In the genomic region with DNA sequence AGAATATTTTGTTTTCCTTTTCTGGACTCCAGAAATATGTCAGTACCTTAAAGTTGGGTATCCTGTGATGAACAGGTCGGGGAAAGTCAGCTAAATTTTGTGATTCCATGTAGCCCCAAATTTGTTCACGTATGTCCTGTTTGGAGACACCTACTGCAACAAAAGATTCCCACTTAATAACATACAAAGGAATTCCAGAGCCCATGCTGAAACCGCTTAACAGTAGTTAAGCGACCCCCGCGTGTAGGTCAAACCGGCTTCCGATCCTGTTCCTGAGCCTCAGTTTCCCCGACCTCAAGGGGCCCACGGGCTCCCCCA, we compare ENCODE assay signal across 8 cellular contexts. TPM values are rescaled to one million over a fixed set of nuclear protein-coding genes. Genes with fewer than 3 reads are reported as not detected.
DNase-seq lines count a peak whose midpoint lies in the region; ATAC-seq, FAIRE-seq and TF ChIP-seq lines count a peak whose summit lies in the region.

No MANE protein-coding gene starts in this region.

- no peak overlapping the region for H2BK15ac ChIP-seq in H1 (ENCODE audit: low read length)

- no peak overlapping the region for H3K18ac ChIP-seq in H1 (ENCODE audit: extremely low read depth, low read length)

- H3K4me3 ChIP-seq in MG63 = peak overlapping the region; percentile 88
- H3K4me3 ChIP-seq in H1 (ENCODE audit: extremely low read depth in 1 of 4, insufficient read depth in 2 of 4, low read depth in 3 of 4, low read length in 4 of 4) = peak overlapping the region; percentile 63 to 79 (median 74)

- H3K9ac ChIP-seq in H1 (replicated peaks in 1 of 4; ENCODE audit: extremely low read depth in 1 of 4, low read depth in 3 of 4, low read length in 3 of 4) = peak overlapping the region in 3 of 4 experiments; percentile 77 to 78 (median 78); a peak in 6 of 7 replicates

- FAIRE-seq in H1 (lab: Jason Lieb, UNC) = no peak

- H2BK5ac ChIP-seq in H1 (ENCODE audit: low read depth, low read length) = peak overlapping the region; percentile 61; the same call in 1 of the 2 replicates

- CTCF ChIA-PET in CD4-positive, alpha-beta T cell (lab: Charles Lee) = no interaction called here
- CTCF ChIA-PET in H1 (lab: Charles Lee; ENCODE audit: partially characterized antibody) = interaction anchor here (0.7 to 3.5 kb wide), 2 partner anchors 9 to 507 kb away, joined by 3 to 14 read pairs; no protein-coding TSS in a partner anchor

- peaks cover 29% of the 10 kb centered on the region for H3K36me3 Mint-ChIP-seq in CD4-positive, alpha-beta T cell (ENCODE audit: low read depth)
- H3K36me3 Mint-ChIP-seq in nephron progenitor cell (ENCODE audit: low read depth) = peaks cover 5% of the 10 kb centered on the region

- peak overlapping the region; percentile 99 for H3K27ac Mint-ChIP-seq in CD4-positive, alpha-beta T cell
- H3K27ac Mint-ChIP-seq in nephron progenitor cell = peak overlapping the region; percentile 59

- H3K23ac ChIP-seq in H1 (ENCODE audit: insufficient read length) = no peak overlapping the region

- H4K8ac ChIP-seq in H1 (ENCODE audit: extremely low read depth, insufficient read depth, low read length) = peak overlapping the region; percentile 96; the same call in 1 of the 2 replicates

- H3K27me3 Mint-ChIP-seq in CD4-positive, alpha-beta T cell = peaks cover 20% of the 10 kb centered on the region
- peaks cover 15% of the 10 kb centered on the region for H3K27me3 Mint-ChIP-seq in nephron progenitor cell (ENCODE audit: low read depth, poor library complexity)

- no peak for ATAC-seq in CD4-positive, alpha-beta T cell (ENCODE audit: poor library complexity)

- peaks cover 4% of the 10 kb centered on the region; the same call in 1 of the 2 replicates for H3K23me2 ChIP-seq in H1 (ENCODE audit: low read depth, low read length)

- no peaks in the 10 kb centered on the region; a peak in 1 of 4 replicates for H3K79me2 ChIP-seq in H1 (ENCODE audit: control insufficient read depth in 1 of 2, insufficient read depth in 2 of 2, low read length in 2 of 2)

- H4K91ac ChIP-seq in H1 (replicated peaks; ENCODE audit: insufficient read length, low read length) = no peak overlapping the region

- no peak for TF ChIP-seq EP300 in H1 (IDR thresholded peaks at IDR 0.05; ENCODE audit: borderline replicate concordance in 1 of 2, low read depth in 2 of 2, low read length in 2 of 2)

- H2BK20ac ChIP-seq in H1 (ENCODE audit: low read length) = no peak overlapping the region

- H3K14ac ChIP-seq in H1 (ENCODE audit: insufficient read length) = no peak overlapping the region

- POLR2A ChIA-PET in CD4-positive, alpha-beta T cell (lab: Charles Lee) = no interaction called here
- POLR2A ChIA-PET in H1 (lab: Charles Lee; ENCODE audit: partially characterized antibody) = interaction anchor here (0.6 to 1.5 kb wide), 2 partner anchors 15 to 254 kb away, joined by 3 read pairs; no protein-coding TSS in a partner anchor

- no peak overlapping the region for H4K5ac ChIP-seq in H1 (ENCODE audit: insufficient read length, low read depth, low read length)

- H2AK5ac ChIP-seq in H1 (ENCODE audit: low read depth, low read length) = no peak overlapping the region

- H3K79me1 ChIP-seq in H1 (ENCODE audit: low read depth, low read length) = no peaks in the 10 kb centered on the region; the same call in none of the 2 replicates

- H2BK120ac ChIP-seq in H1 (replicated peaks; ENCODE audit: low read depth, low read length) = no peak overlapping the region

- H3K36me3 ChIP-seq in MG63 = peaks cover 46% of the 10 kb centered on the region
- no peaks in the 10 kb centered on the region; a peak in 2 of 8 replicates for H3K36me3 ChIP-seq in H1 (ENCODE audit: control insufficient read depth in 2 of 4, insufficient read depth in 4 of 4, low read length in 3 of 4)

- no peak for TF ChIP-seq CTCF in CD4-positive, alpha-beta T cell (IDR thresholded peaks at IDR 0.05)
- TF ChIP-seq CTCF in H1 (IDR thresholded peaks at IDR 0.05; ENCODE audit: control extremely low read depth in 1 of 3, insufficient read depth in 1 of 3, low read depth in 1 of 3, low read length in 3 of 3) (no peak), nephron progenitor cell (IDR thresholded peaks at IDR 0.05) (no peak)

- no peak; a peak in 1 of 3 replicates for TF ChIP-seq POLR2A in H1 (IDR thresholded peaks at IDR 0.05; ENCODE audit: control extremely low read depth in 1 of 2, low read depth in 2 of 2, low read length in 2 of 2)

- peak overlapping the region; percentile 28; the same call in 1 of the 2 replicates for H2AFZ ChIP-seq in H1 (ENCODE audit: low read length)

- intact Hi-C loops in CD4-positive, alpha-beta T cell (cut with DNase I, micrococcal nuclease) = loop anchor here in 1 of 2 experiments (5.0 to 10.0 kb wide), 3 partner anchors 760 to 1400 kb away; a partner anchor contains a TSS

- peaks cover 29% of the 10 kb centered on the region for H3K4me1 Mint-ChIP-seq in CD4-positive, alpha-beta T cell (ENCODE audit: low read depth)
- peaks cover 56% of the 10 kb centered on the region for H3K4me1 Mint-ChIP-seq in nephron progenitor cell

- no peaks in the 10 kb centered on the region for H3K9me3 ChIP-seq in CD4-positive, alpha-beta T cell (ENCODE audit: control insufficient read depth, low read length)
- H3K9me3 ChIP-seq in MG63 (no peaks in the 10 kb centered on the region), H1 (ENCODE audit: insufficient read depth in 2 of 2, low read depth in 1 of 2, low read length in 1 of 2) (no peaks in the 10 kb centered on the region)

- peaks cover 0 to 1% of the 10 kb centered on the region in 2 experiments for H4K20me1 ChIP-seq in H1 (replicated peaks in 1 of 2; ENCODE audit: control insufficient read depth in 1 of 2, insufficient read depth in 2 of 2, low read length in 2 of 2)

- H2BK12ac ChIP-seq in H1 (ENCODE audit: low read depth, low read length) = no peak overlapping the region; the same call in 1 of the 2 replicates

- H3K4me2 ChIP-seq in H1 (ENCODE audit: insufficient read depth in 1 of 2, low read depth in 2 of 2, low read length in 2 of 2) = peak overlapping the region; percentile 72 to 81

- no peak overlapping the region for H3K4ac ChIP-seq in H1 (replicated peaks; ENCODE audit: insufficient read length, low read depth, low read length)

- peak overlapping the region; percentile 99 for H3K4me3 Mint-ChIP-seq in CD4-positive, alpha-beta T cell
- H3K4me3 Mint-ChIP-seq in nephron progenitor cell = peak overlapping the region; percentile 92

- no peak for TF ChIP-seq RAD21 in H1 (IDR thresholded peaks at IDR 0.05 in 1 of 2, conservative IDR thresholded peaks at IDR 0.05 in 1 of 2; ENCODE audit: low read depth in 2 of 2, low read length in 2 of 2)

- H3K4me1 ChIP-seq in H1 (replicated peaks in 1 of 4; ENCODE audit: control insufficient read depth in 3 of 4, insufficient read depth in 4 of 4, low read length in 3 of 4) = peaks cover 0 to 7% (median 3%) of the 10 kb centered on the region in 4 experiments; a peak in 4 of 7 replicates

- peak overlapping the region; percentile 77 for H3K27ac ChIP-seq in CD4-positive, alpha-beta T cell (ENCODE audit: low read depth, low read length)
- peak overlapping the region; percentile 72 for H3K27ac ChIP-seq in H1 (ENCODE audit: low read depth, low read length)

- peaks cover 10% of the 10 kb centered on the region for H3K27me3 ChIP-seq in CD4-positive, alpha-beta T cell (ENCODE audit: control insufficient read depth, insufficient read depth, low read length)
- no peaks in the 10 kb centered on the region for H3K27me3 ChIP-seq in MG63
- 0 out of 7 replicates have a peak, but pooled peaks cover 0 to 7% (median 0%) of the 10 kb centered on the region in 4 experiments for H3K27me3 ChIP-seq in H1 (replicated peaks in 1 of 4; ENCODE audit: control insufficient read depth in 3 of 4, extremely low read depth in 1 of 4, insufficient read depth in 3 of 4, low read length in 3 of 4)

- no peaks in the 10 kb centered on the region for H3K9me3 Mint-ChIP-seq in CD4-positive, alpha-beta T cell
- peaks cover 4% of the 10 kb centered on the region for H3K9me3 Mint-ChIP-seq in nephron progenitor cell

- H3K56ac ChIP-seq in H1 (replicated peaks; ENCODE audit: insufficient read length, low read depth, low read length) = peak overlapping the region; percentile 1

- WGBS in H1 (ENCODE audit: extremely low coverage in 1 of 2, insufficient coverage in 1 of 2, insufficient read length in 1 of 2, insufficient replicate concordance in 2 of 2, low coverage in 1 of 2, low lambda C conversion rate in 2 of 2, missing lambda C conversion rate in 1 of 2), 2 experiments = 17% methylated on average over 9 of the region's 10 CpGs; no CpG with 5 or more reads in 1 of the 2 experiments

- no peak for DNase-seq in CD4-positive, alpha-beta T cell
- DNase-seq in MG63 (no peak), H1 (ENCODE audit: low read depth in 1 of 2, low spot score in 2 of 2) (no peak), nephron progenitor cell (no peak), NCI-H1694 treated with DMSO at 0.1 percent for 48 hours (lab: John Stamatoyannopoulos, UW) (no peak), NCI-H1417 (lab: John Stamatoyannopoulos, UW) (no peak), midbrain (lab: John Stamatoyannopoulos, UW) (no peak)
- no peak for DNase-seq in activated CD4-positive, alpha-beta T cell treated with anti-CD3 and anti-CD28 coated beads for 48 hours

RNA-seq across cellular contexts. Expression of a gene that starts 0.5 kb away (rescaled TPM):
- total RNA-seq in CD4-positive, alpha-beta T cell = 1 to 10 TPM; 7.3 to 7.9 TPM
- total RNA-seq in MG63 (2014; rRNA removed; shearing (Covaris generic); ENCODE audit: low replicate concordance) = 40.8 and 43.8 TPM in 2 replicates
- 9.8 and 10.8 TPM in 2 replicates for total RNA-seq in H1 (2021; fragmentation: NEBNext Ultra II Directional; extraction: Animal tissue kit (Norgen Biotek cat#: 25700))
- polyA plus RNA-seq in H1 (2011; rRNA removed) = 7.1 and 11.0 TPM in 2 replicates
- polyA plus RNA-seq in H1 (2011; cell fraction: cytosol; rRNA removed) = 11.7 TPM
- 29.4 TPM for polyA plus RNA-seq in H1 (2011; cell fraction: nucleus; rRNA removed)
- 6.1 to 7.9 TPM (median 6.5 TPM) in 4 replicates for polyA plus RNA-seq in H1 (2012, experiment 1 of 2)
- polyA plus RNA-seq in H1 (2012, experiment 2 of 2) = 3.8 TPM
- polyA plus RNA-seq in H1 (2013, experiment 1 of 2) = 7.4 TPM
- polyA plus RNA-seq in H1 (2013, experiment 2 of 2) = 6.7 TPM
- polyA minus RNA-seq in H1 (2011; rRNA and poly(A)+ RNA removed) = 16.0 and 19.1 TPM in 2 replicates
- polyA minus RNA-seq in H1 (2011; cell fraction: cytosol; rRNA and poly(A)+ RNA removed) = 10.1 TPM
- 36.2 TPM for polyA minus RNA-seq in H1 (2011; cell fraction: nucleus; rRNA and poly(A)+ RNA removed)

RNA-seq across cellular contexts. Expression of a gene that starts 12.1 kb away (rescaled TPM):
- total RNA-seq in CD4-positive, alpha-beta T cell = under 1 TPM; 0.11 to 0.19 TPM
- 4.6 and 7.1 TPM in 2 replicates for total RNA-seq in MG63 (2014; rRNA removed; shearing (Covaris generic); ENCODE audit: low replicate concordance)
- 0.09 and 0.11 TPM in 2 replicates for total RNA-seq in H1 (2021; fragmentation: NEBNext Ultra II Directional; extraction: Animal tissue kit (Norgen Biotek cat#: 25700))
- not detected in 2 replicates for polyA plus RNA-seq in H1 (2011; rRNA removed)
- not detected for polyA plus RNA-seq in H1 (2011; cell fraction: cytosol; rRNA removed)
- polyA plus RNA-seq in H1 (2011; cell fraction: nucleus; rRNA removed) = not detected
- polyA plus RNA-seq in H1 (2012, experiment 1 of 2) = 0.08 TPM in 1 of 4 replicates, not detected in the others
- 0.12 TPM for polyA plus RNA-seq in H1 (2012, experiment 2 of 2)
- 0.34 TPM for polyA plus RNA-seq in H1 (2013, experiment 1 of 2)
- polyA plus RNA-seq in H1 (2013, experiment 2 of 2) = 0.22 TPM
- not detected in 2 replicates for polyA minus RNA-seq in H1 (2011; rRNA and poly(A)+ RNA removed)
- not detected for polyA minus RNA-seq in H1 (2011; cell fraction: cytosol; rRNA and poly(A)+ RNA removed)
- not detected for polyA minus RNA-seq in H1 (2011; cell fraction: nucleus; rRNA and poly(A)+ RNA removed)

RNA-seq across cellular contexts. Expression of a gene that starts 23.8 kb away (rescaled TPM):
- total RNA-seq in CD4-positive, alpha-beta T cell = not detected
- not detected in 2 replicates for total RNA-seq in MG63 (2014; rRNA removed; shearing (Covaris generic); ENCODE audit: low replicate concordance)
- total RNA-seq in H1 (2021; fragmentation: NEBNext Ultra II Directional; extraction: Animal tissue kit (Norgen Biotek cat#: 25700)) = 0.29 TPM in 1 of 2 replicates, not detected in the other
- 0.03 and 0.09 TPM in 2 replicates for polyA plus RNA-seq in H1 (2011; rRNA removed)
- 0.05 TPM for polyA plus RNA-seq in H1 (2011; cell fraction: cytosol; rRNA removed)
- 0.03 TPM for polyA plus RNA-seq in H1 (2011; cell fraction: nucleus; rRNA removed)
- 0.12 TPM in 1 of 4 replicates, not detected in the others for polyA plus RNA-seq in H1 (2012, experiment 1 of 2)
- polyA plus RNA-seq in H1 (2012, experiment 2 of 2) = not detected
- 0.22 TPM for polyA plus RNA-seq in H1 (2013, experiment 1 of 2)
- polyA plus RNA-seq in H1 (2013, experiment 2 of 2) = 0.17 TPM
- not detected in 2 replicates for polyA minus RNA-seq in H1 (2011; rRNA and poly(A)+ RNA removed)
- polyA minus RNA-seq in H1 (2011; cell fraction: cytosol; rRNA and poly(A)+ RNA removed) = 0.37 TPM
- polyA minus RNA-seq in H1 (2011; cell fraction: nucleus; rRNA and poly(A)+ RNA removed) = 0.40 TPM

RNA-seq across cellular contexts. Expression of a gene that starts 44.2 kb away (rescaled TPM):
- not detected for total RNA-seq in CD4-positive, alpha-beta T cell
- 8.9 and 13.0 TPM in 2 replicates for total RNA-seq in MG63 (2014; rRNA removed; shearing (Covaris generic); ENCODE audit: low replicate concordance)
- total RNA-seq in H1 (2021; fragmentation: NEBNext Ultra II Directional; extraction: Animal tissue kit (Norgen Biotek cat#: 25700)) = not detected in 2 replicates
- polyA plus RNA-seq in H1 (2011; rRNA removed) = 0.02 TPM in 1 of 2 replicates, not detected in the other
- not detected for polyA plus RNA-seq in H1 (2011; cell fraction: cytosol; rRNA removed)
- not detected for polyA plus RNA-seq in H1 (2011; cell fraction: nucleus; rRNA removed)
- polyA plus RNA-seq in H1 (2012, experiment 1 of 2) = not detected in 4 replicates
- not detected for polyA plus RNA-seq in H1 (2012, experiment 2 of 2)
- polyA plus RNA-seq in H1 (2013, experiment 1 of 2) = 0.02 TPM
- 0.04 TPM for polyA plus RNA-seq in H1 (2013, experiment 2 of 2)
- polyA minus RNA-seq in H1 (2011; rRNA and poly(A)+ RNA removed) = not detected in 2 replicates
- polyA minus RNA-seq in H1 (2011; cell fraction: cytosol; rRNA and poly(A)+ RNA removed) = not detected
- not detected for polyA minus RNA-seq in H1 (2011; cell fraction: nucleus; rRNA and poly(A)+ RNA removed)
